In the genomic region with DNA sequence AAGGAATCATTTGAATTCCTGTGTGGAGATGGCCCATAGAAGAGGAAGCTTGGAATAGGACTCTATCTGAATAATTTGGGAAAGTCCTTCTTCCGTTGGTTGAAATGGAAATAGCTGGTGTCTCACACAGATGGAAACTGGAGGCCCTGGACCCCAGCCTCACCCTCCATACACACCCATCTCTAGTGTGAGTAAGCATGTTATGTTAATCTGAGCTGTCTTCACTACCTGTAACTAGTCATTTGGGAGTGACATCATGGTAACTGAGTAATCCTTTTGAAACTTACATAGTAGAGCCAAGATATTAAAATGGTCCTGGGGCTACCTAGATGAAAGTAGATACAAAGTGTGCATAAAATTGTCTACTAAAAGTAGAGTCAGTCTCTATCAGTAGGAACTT, we compare ENCODE assay signal across 15 cellular contexts.
DNase-seq lines count a peak whose midpoint lies in the region; FAIRE-seq and TF ChIP-seq lines count a peak whose summit lies in the region.
"Had no signal": no experiment of that assay in that cellular context is flagged by ENCODE, and none has a peak within 500 bp of the region (broad histone marks: within the 10 kb centered on the region; RNA-seq: fewer than 3 reads in every experiment).

No MANE protein-coding gene starts in this region.

- peak; percentile 10 for DNase-seq in DMS53 (lab: John Stamatoyannopoulos, UW)
- DNase-seq in DMS53 treated with DMSO at 0.1 percent for 48 hours (lab: John Stamatoyannopoulos, UW; ENCODE audit: unreplicated experiment) = no peak
- peak; percentile 90 for DNase-seq in RKO (ENCODE audit: low spot score)
- DNase-seq in A673 (ENCODE audit: low spot score) = no peak
- no peak for DNase-seq in hypothalamus (lab: John Stamatoyannopoulos, UW)
- DNase-seq in D721Med (ENCODE audit: insufficient read length, low spot score) = no peak
- DNase-seq: KG1, left ventricle myocardium superior, substantia nigra had no signal

- no peak for FAIRE-seq in D721Med (lab: Jason Lieb, UNC)
- FAIRE-seq: colon, frontal cortex, TTC549 had no signal

- 62 to 88% methylated on average over 1 of the region's 1 CpG for WGBS in esophagus, 2 donors

- CTCF ChIA-PET in A673 (lab: Charles Lee) = no interaction called here

- H3K4me1 ChIP-seq in esophagus (ENCODE audit: control insufficient read depth in 2 of 2, insufficient read depth in 2 of 2, low read length in 1 of 2) = peaks cover 2 to 3% of the 10 kb centered on the region in 2 donors
- H3K4me1 ChIP-seq in A673 (ENCODE audit: insufficient read depth, low read length, poor library complexity, severe bottlenecking) = no peaks in the 10 kb centered on the region

- no peaks in the 10 kb centered on the region for H3K9me3 ChIP-seq in esophagus (ENCODE audit: control insufficient read depth in 2 of 2, insufficient read depth in 1 of 2, low read depth in 1 of 2, low read length in 1 of 2)
- no peaks in the 10 kb centered on the region for H3K9me3 ChIP-seq in A673 (ENCODE audit: low read depth, low read length, poor library complexity, severe bottlenecking)

- POLR2A ChIA-PET in A673 (lab: Charles Lee; ENCODE audit: low non-redundant PET) = no interaction called here

- H3K27ac ChIP-seq in esophagus (ENCODE audit: low read depth in 2 of 2, low read length in 1 of 2) (peak overlapping the region; percentile 96 to 98), skin epidermis (peak overlapping the region in 18 of 21 experiments; percentile 39 to 91 (median 78)), A673 (ENCODE audit: low read depth, low read length, poor library complexity, severe bottlenecking) (no peak overlapping the region)
- H3K27ac ChIP-seq: 22Rv1 had no signal

- H3K27me3 ChIP-seq in esophagus (ENCODE audit: control insufficient read depth in 1 of 2, insufficient read depth in 2 of 2, low read length in 2 of 2) (no peaks in the 10 kb centered on the region), A673 (replicated peaks; ENCODE audit: insufficient read depth, low read depth, low read length, poor library complexity) (no peaks in the 10 kb centered on the region)

- TF ChIP-seq CTCF in A673 (conservative IDR thresholded peaks at IDR 0.05; ENCODE audit: low read depth, low read length) (no peak), D721Med (IDR thresholded peaks at IDR 0.05; ENCODE audit: insufficient read depth, missing control alignments) (no peak)

- no TSS peak for BruUV-seq in A673 (replicated peaks; lab: Mats Ljungman, UMichigan)

- intact Hi-C loops in A673 (cut with micrococcal nuclease; ENCODE audit: unreplicated experiment) = no loop called here

- peak overlapping the region in 1 of 2 donors; percentile 17 for H3K4me3 ChIP-seq in esophagus (ENCODE audit: low read depth in 1 of 2, low read length in 2 of 2)
- no peak overlapping the region for H3K4me3 ChIP-seq in skin epidermis
- no peak overlapping the region for H3K4me3 ChIP-seq in A673 (ENCODE audit: low read depth, low read length, poor library complexity, severe bottlenecking)

- H3K36me3 ChIP-seq in esophagus (ENCODE audit: control insufficient read depth in 2 of 2, insufficient read depth in 2 of 2, low read length in 1 of 2) (no peaks in the 10 kb centered on the region), A673 (ENCODE audit: insufficient read depth, low read length, poor library complexity, severe bottlenecking) (no peaks in the 10 kb centered on the region)

Comparison
In these comparisons a context has a peak if more than half of its experiments do, and no peak if none do; other contexts are left out.
1. DNase-seq: peak in DMS53 (single experiment) and RKO (single experiment); none in DMS53 treated with DMSO at 0.1 percent for 48 hours (single experiment), A673 (single experiment), hypothalamus (0 of 51) and D721Med (single experiment).